9 cellular contexts compared by ENCODE assay signal in the genomic region with DNA sequence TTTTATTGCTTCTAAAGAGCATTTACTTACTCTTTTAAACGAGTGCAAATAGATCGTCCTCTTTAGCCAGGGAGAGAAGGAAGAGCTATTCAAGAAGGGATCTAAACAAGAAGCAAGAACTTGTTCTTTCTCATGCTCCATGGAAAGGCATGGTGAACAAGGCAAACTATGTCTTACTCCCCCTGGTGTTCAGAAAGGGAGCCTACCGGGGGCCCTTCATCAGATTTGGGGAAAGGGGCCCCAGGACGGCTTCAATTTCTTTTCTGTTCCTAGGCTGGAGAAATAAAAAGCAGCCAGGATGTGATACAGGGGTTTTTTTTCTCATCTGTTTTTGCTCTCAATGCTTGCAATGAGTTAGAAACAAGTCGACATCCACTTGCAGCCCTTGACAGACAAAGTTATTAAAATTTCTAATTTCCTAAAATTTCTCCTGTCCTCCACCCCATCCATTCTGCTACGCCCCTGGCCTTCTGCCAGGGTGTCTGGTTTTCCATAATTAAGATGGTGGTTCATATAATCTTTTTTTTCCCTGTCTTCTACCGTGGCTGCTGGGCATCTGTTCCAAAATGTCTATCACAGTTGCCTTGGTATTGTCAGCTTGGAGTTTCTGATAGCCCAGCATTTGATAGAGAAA.
DNase-seq lines count a peak whose midpoint lies in the region; TF ChIP-seq lines count a peak whose summit lies in the region.
"Had no signal": no experiment of that assay in that cellular context is flagged by ENCODE, and none has a peak within 500 bp of the region (broad histone marks: within the 10 kb centered on the region; RNA-seq: fewer than 3 reads in every experiment).

No MANE protein-coding gene starts in this region.

- H3K27me3 ChIP-seq in skeletal muscle satellite cell (ENCODE audit: control insufficient read depth, insufficient read depth, low read length), result no peaks in the 10 kb centered on the region

- intact Hi-C loops in activated CD4-positive, alpha-beta memory T cell treated with anti-CD3 and anti-CD28 coated beads for 36 hours (cut with micrococcal nuclease), result loop anchor here (1.0 to 5.0 kb wide), 2 partner anchors 237 to 329 kb away; no protein-coding TSS in a partner anchor
- intact Hi-C loops in posterior cingulate gyrus (cut with DNase I), result loop anchor here (5.0 to 10.0 kb wide), 2 partner anchors 122 to 219 kb away; no protein-coding TSS in a partner anchor

- H3K27ac Mint-ChIP-seq in activated CD4-positive, alpha-beta memory T cell treated with anti-CD3 and anti-CD28 coated beads for 36 hours, result no peak overlapping the region
- H3K27ac Mint-ChIP-seq in activated CD4-positive, alpha-beta memory T cell treated with anti-CD3 and anti-CD28 coated beads, Interleukin-2, amount 10 ng/mL, durations not matched to agents 7 days and 5 days, result no peak overlapping the region

- H3K9ac ChIP-seq in skeletal muscle satellite cell (ENCODE audit: low read depth, low read length), result peak overlapping the region; percentile 21

- H3K4me2 ChIP-seq in skeletal muscle satellite cell (ENCODE audit: low read length), result peak overlapping the region; percentile 8

- H3K4me1 ChIP-seq in skeletal muscle satellite cell (ENCODE audit: control insufficient read depth, insufficient read depth, low read length), result peaks cover 56% of the 10 kb centered on the region

- H3K36me3 Mint-ChIP-seq in activated CD4-positive, alpha-beta memory T cell treated with anti-CD3 and anti-CD28 coated beads for 36 hours, result no peaks in the 10 kb centered on the region
- no peaks in the 10 kb centered on the region for H3K36me3 Mint-ChIP-seq in activated CD4-positive, alpha-beta memory T cell treated with anti-CD3 and anti-CD28 coated beads, Interleukin-2, amount 10 ng/mL, durations not matched to agents 7 days and 5 days (ENCODE audit: low read depth)

- POLR2A ChIA-PET in activated CD4-positive, alpha-beta memory T cell treated with anti-CD3 and anti-CD28 coated beads for 36 hours (lab: Charles Lee), result no interaction called here
- POLR2A ChIA-PET in activated CD4-positive, alpha-beta memory T cell treated with anti-CD3 and anti-CD28 coated beads, Interleukin-2, amount 10 ng/mL, durations not matched to agents 7 days and 5 days (lab: Charles Lee), result no interaction called here

- CTCF ChIA-PET in activated CD4-positive, alpha-beta memory T cell treated with anti-CD3 and anti-CD28 coated beads for 36 hours (lab: Charles Lee), result interaction anchor here (0.6 to 1.5 kb wide), 4 partner anchors 15 to 530 kb away, joined by 3 to 6 read pairs (median 4); no protein-coding TSS in a partner anchor
- CTCF ChIA-PET in activated CD4-positive, alpha-beta memory T cell treated with anti-CD3 and anti-CD28 coated beads, Interleukin-2, amount 10 ng/mL, durations not matched to agents 7 days and 5 days (lab: Charles Lee), result interaction anchor here (0.5 kb wide), 1 partner anchor 83 kb away, joined by 3 read pairs; no protein-coding TSS in a partner anchor

- H3K4me3 Mint-ChIP-seq in activated CD4-positive, alpha-beta memory T cell treated with anti-CD3 and anti-CD28 coated beads for 36 hours, result no peak overlapping the region
- no peak overlapping the region for H3K4me3 Mint-ChIP-seq in activated CD4-positive, alpha-beta memory T cell treated with anti-CD3 and anti-CD28 coated beads, Interleukin-2, amount 10 ng/mL, durations not matched to agents 7 days and 5 days
- H3K4me3 Mint-ChIP-seq: central memory CD8-positive, alpha-beta T cell had no signal

- peaks cover 5% of the 10 kb centered on the region for H3K27me3 Mint-ChIP-seq in activated CD4-positive, alpha-beta memory T cell treated with anti-CD3 and anti-CD28 coated beads for 36 hours
- no peaks in the 10 kb centered on the region for H3K27me3 Mint-ChIP-seq in activated CD4-positive, alpha-beta memory T cell treated with anti-CD3 and anti-CD28 coated beads, Interleukin-2, amount 10 ng/mL, durations not matched to agents 7 days and 5 days

- no peaks in the 10 kb centered on the region for H3K36me3 ChIP-seq in skeletal muscle satellite cell (ENCODE audit: insufficient read depth, low read length)

- no peaks in the 10 kb centered on the region for H3K9me3 ChIP-seq in skeletal muscle satellite cell (replicated peaks; ENCODE audit: low read length)

- no peaks in the 10 kb centered on the region for H3K9me3 Mint-ChIP-seq in activated CD4-positive, alpha-beta memory T cell treated with anti-CD3 and anti-CD28 coated beads for 36 hours
- no peaks in the 10 kb centered on the region for H3K9me3 Mint-ChIP-seq in activated CD4-positive, alpha-beta memory T cell treated with anti-CD3 and anti-CD28 coated beads, Interleukin-2, amount 10 ng/mL, durations not matched to agents 7 days and 5 days
- H3K9me3 Mint-ChIP-seq: central memory CD8-positive, alpha-beta T cell had no signal

- H3K4me3 ChIP-seq in fibroblast of villous mesenchyme (ENCODE audit: low read depth, low read length) (no peak overlapping the region), skeletal muscle satellite cell (ENCODE audit: low read length) (no peak overlapping the region)

- TF ChIP-seq CTCF in fibroblast of villous mesenchyme (IDR thresholded peaks at IDR 0.05; ENCODE audit: insufficient read depth, low read depth, low read length), result peak; percentile 77

- H3K4me1 Mint-ChIP-seq in activated CD4-positive, alpha-beta memory T cell treated with anti-CD3 and anti-CD28 coated beads for 36 hours (ENCODE audit: low read depth), result no peaks in the 10 kb centered on the region
- no peaks in the 10 kb centered on the region for H3K4me1 Mint-ChIP-seq in activated CD4-positive, alpha-beta memory T cell treated with anti-CD3 and anti-CD28 coated beads, Interleukin-2, amount 10 ng/mL, durations not matched to agents 7 days and 5 days
- H3K4me1 Mint-ChIP-seq: central memory CD8-positive, alpha-beta T cell had no signal

- peak; percentile 18 for DNase-seq in activated CD4-positive, alpha-beta memory T cell treated with anti-CD3 and anti-CD28 coated beads for 36 hours
- no peak for DNase-seq in activated CD4-positive, alpha-beta memory T cell treated with anti-CD3 and anti-CD28 coated beads, Interleukin-2, amount 10 ng/mL, durations not matched to agents 7 days and 5 days
- DNase-seq in HuH-7 (ENCODE audit: low spot score) (peak; percentile 24), SKM-1 treated with dmso at 0.1 percent for 144 hours (lab: John Stamatoyannopoulos, UW; ENCODE audit: unreplicated experiment) (peak; percentile 43), fibroblast of villous mesenchyme (ENCODE audit: low read depth) (peak; percentile 51), posterior cingulate gyrus (no peak), HK-2 (ENCODE audit: unreplicated experiment) (no peak)

Comparison
In these comparisons a context has a peak if more than half of its experiments do, and no peak if none do; other contexts are left out.
1. DNase-seq: peak in activated CD4-positive, alpha-beta memory T cell treated with anti-CD3 and anti-CD28 coated beads for 36 hours (single experiment), HuH-7 (single experiment), SKM-1 treated with dmso at 0.1 percent for 144 hours (single experiment) and fibroblast of villous mesenchyme (single experiment); none in activated CD4-positive, alpha-beta memory T cell treated with anti-CD3 and anti-CD28 coated beads, Interleukin-2, amount 10 ng/mL, durations not matched to agents 7 days and 5 days (single experiment), posterior cingulate gyrus (0 of 10) and HK-2 (single experiment).